In genomic region chr4:54233128-54233696, GRCh38 we compare ENCODE assay signal across 8 cellular contexts. TPM values are rescaled to one million over a fixed set of nuclear protein-coding genes. Genes with fewer than 3 reads are reported as not detected.
A peak's percentile ranks its signal among the peaks of the same experiment; 100 is the strongest.
DNase-seq lines count a peak whose midpoint lies in the region; ATAC-seq and TF ChIP-seq lines count a peak whose summit lies in the region.

No MANE protein-coding gene starts in this region.

- peaks cover 9% of the 10 kb centered on the region for H3K4me1 Mint-ChIP-seq in T-helper 1 cell treated with Interleukin-12 subunit alpha and Interleukin-12 subunit beta and Interleukin-4 antibody, amounts not matched to agents 30 μg/mL and 1 μg/mL, for 36 hours (ENCODE audit: low read depth)

- TF ChIP-seq POLR2A in prostate gland (IDR thresholded peaks at IDR 0.05) = no peak

- peak; percentile 86 for DNase-seq in GM12865 (ENCODE audit: low read depth)
- DNase-seq in NCI-H1048 (lab: John Stamatoyannopoulos, UW) = peak; percentile 66
- DNase-seq in amniotic epithelial cell (ENCODE audit: low read depth) = peak; percentile 76
- peak; percentile 88 for DNase-seq in left ventricle myocardium inferior
- DNase-seq in prostate gland (ENCODE audit: low spot score) = peak; percentile 74

- no peaks in the 10 kb centered on the region for H3K36me3 ChIP-seq in left ventricle myocardium inferior
- H3K36me3 ChIP-seq in prostate gland = no peaks in the 10 kb centered on the region
- no peaks in the 10 kb centered on the region for H3K36me3 ChIP-seq in urinary bladder (ENCODE audit: insufficient read depth)

- H3K9me3 Mint-ChIP-seq in T-helper 1 cell treated with Interleukin-12 subunit alpha and Interleukin-12 subunit beta and Interleukin-4 antibody, amounts not matched to agents 30 μg/mL and 1 μg/mL, for 36 hours = no peaks in the 10 kb centered on the region

- no peak overlapping the region for H3K27ac Mint-ChIP-seq in T-helper 1 cell treated with Interleukin-12 subunit alpha and Interleukin-12 subunit beta and Interleukin-4 antibody, amounts not matched to agents 30 μg/mL and 1 μg/mL, for 36 hours

- H3K9me3 ChIP-seq in left ventricle myocardium inferior (replicated peaks) = no peaks in the 10 kb centered on the region
- no peaks in the 10 kb centered on the region for H3K9me3 ChIP-seq in prostate gland

- ATAC-seq in HG02571 (IDR thresholded peaks at IDR 0.05; ENCODE audit: unreplicated experiment) = peak; percentile 82

- H3K4me3 ChIP-seq in GM12865 (ENCODE audit: low read depth, low read length) (peak overlapping the region; percentile 38), left ventricle myocardium inferior (peak overlapping the region; percentile 74), prostate gland (peak overlapping the region; percentile 29 to 30), urinary bladder (ENCODE audit: low read depth, low read length) (peak overlapping the region; percentile 81)

- H3K36me3 Mint-ChIP-seq in T-helper 1 cell treated with Interleukin-12 subunit alpha and Interleukin-12 subunit beta and Interleukin-4 antibody, amounts not matched to agents 30 μg/mL and 1 μg/mL, for 36 hours (ENCODE audit: low read depth) = no peaks in the 10 kb centered on the region

- H3K4me1 ChIP-seq in left ventricle myocardium inferior = peaks cover 61% of the 10 kb centered on the region
- peaks cover 3% of the 10 kb centered on the region for H3K4me1 ChIP-seq in prostate gland (replicated peaks)
- H3K4me1 ChIP-seq in urinary bladder (ENCODE audit: insufficient read depth) = no peaks in the 10 kb centered on the region

- TF ChIP-seq CTCF in GM12865 (IDR thresholded peaks at IDR 0.05; ENCODE audit: insufficient read depth, low read depth, low read length, missing control alignments) (peak; percentile 82), left ventricle myocardium inferior (IDR thresholded peaks at IDR 0.05; ENCODE audit: borderline replicate concordance) (peak; percentile 81), prostate gland (IDR thresholded peaks at IDR 0.05) (peak; percentile 49 to 83 (median 81))

- peak overlapping the region; percentile 65 for H3K4me3 Mint-ChIP-seq in T-helper 1 cell treated with Interleukin-12 subunit alpha and Interleukin-12 subunit beta and Interleukin-4 antibody, amounts not matched to agents 30 μg/mL and 1 μg/mL, for 36 hours

- H3K27me3 Mint-ChIP-seq in T-helper 1 cell treated with Interleukin-12 subunit alpha and Interleukin-12 subunit beta and Interleukin-4 antibody, amounts not matched to agents 30 μg/mL and 1 μg/mL, for 36 hours (ENCODE audit: low read depth) = peaks cover 62% of the 10 kb centered on the region

- under 1% methylated on average over 45 of the region's 59 CpGs for WGBS in prostate gland
- under 1% methylated on average over 59 of the region's 59 CpGs for WGBS in urinary bladder

- intact Hi-C loops in left ventricle myocardium inferior (cut with micrococcal nuclease) (no loop called here), prostate gland (cut with DNase I) (loop anchor here (5.0 to 10.0 kb wide), 6 partner anchors 301 to 1998 kb away; no protein-coding TSS in a partner anchor)

- H3K27ac ChIP-seq in left ventricle myocardium inferior (replicated peaks) = peak overlapping the region; percentile 76
- H3K27ac ChIP-seq in prostate gland = peak overlapping the region; percentile 36 to 56
- H3K27ac ChIP-seq in urinary bladder (ENCODE audit: low read depth) = peak overlapping the region; percentile 90

- peaks cover 72% of the 10 kb centered on the region for H3K27me3 ChIP-seq in left ventricle myocardium inferior (ENCODE audit: low read depth)
- H3K27me3 ChIP-seq in prostate gland (replicated peaks; ENCODE audit: insufficient read depth) = peaks cover 11% of the 10 kb centered on the region

RNA-seq across cellular contexts. Expression of gene PDGFRA, which starts 4.1 kb away (rescaled TPM):
- total RNA-seq in left ventricle myocardium inferior (24.8 TPM), prostate gland (10 to 100 TPM in 1 of 2 donors, 1 to 10 TPM in 1; 5.8 to 82.2 TPM), urinary bladder (254 TPM)
- 189 TPM for polyA plus RNA-seq in urinary bladder

Comparison
In these comparisons a context has a peak if more than half of its experiments do, and no peak if none do; other contexts are left out.
1. Peak in every context shown above with its lines: DNase-seq, ATAC-seq, H3K4me3 ChIP-seq and H3K27ac ChIP-seq.
2. H3K4me3 ChIP-seq: peak in every context shown above with its lines; median percentile 81 in urinary bladder; 74 in left ventricle myocardium inferior; 38 in GM12865; 30 in prostate gland.